ENCODE assay signal across 26 cellular contexts in the genomic region with DNA sequence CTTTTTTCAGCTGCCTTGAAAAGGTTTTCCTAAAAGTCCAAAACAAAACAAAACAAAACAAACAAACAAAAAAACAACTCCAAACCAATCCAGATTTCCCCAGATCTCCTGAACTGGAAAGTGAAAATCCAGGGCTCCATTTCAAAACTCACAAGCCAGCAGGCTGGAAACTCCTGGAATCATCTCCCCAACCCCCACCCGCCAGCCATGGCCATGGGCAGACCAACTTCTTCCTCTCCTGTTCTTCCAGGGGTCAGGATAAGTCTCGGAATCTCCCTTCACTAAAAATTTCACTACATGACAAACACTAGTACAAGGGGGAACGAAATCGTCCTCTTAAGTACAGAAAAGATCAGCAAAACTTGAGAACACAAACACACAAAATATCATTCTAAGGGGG. TPM values are rescaled to one million over a fixed set of nuclear protein-coding genes. Genes with fewer than 3 reads are reported as not detected.
A peak's percentile ranks its signal among the peaks of the same experiment; 100 is the strongest.
DNase-seq lines count a peak whose midpoint lies in the region; ATAC-seq and TF ChIP-seq lines count a peak whose summit lies in the region.
"Had no signal": no experiment of that assay in that cellular context is flagged by ENCODE, and none has a peak within 500 bp of the region (broad histone marks: within the 10 kb centered on the region; RNA-seq: fewer than 3 reads in every experiment).

No MANE protein-coding gene starts in this region.

- H3K79me2 ChIP-seq in H9 (ENCODE audit: insufficient read depth, low read length) (peaks cover 47% of the 10 kb centered on the region; the same call in 1 of the 2 replicates), hepatocyte (peaks cover 74% of the 10 kb centered on the region), smooth muscle cell (ENCODE audit: low read depth) (peaks cover 82% of the 10 kb centered on the region)

- no peak for TF ChIP-seq EP300 in gastroesophageal sphincter (IDR thresholded peaks at IDR 0.05)

- peaks cover 5% of the 10 kb centered on the region for H3K79me1 ChIP-seq in H9 (ENCODE audit: insufficient read depth, low read depth, low read length, poor library complexity, severe bottlenecking)

- peak overlapping the region; percentile 51 for H3K27ac ChIP-seq in H9 (ENCODE audit: insufficient read length, low read depth, low read length)
- 0 out of 2 replicates have a peak overlapping the region, but pooled peaks have one; percentile 71 for H3K27ac ChIP-seq in SK-N-MC
- peak overlapping the region; percentile 97 for H3K27ac ChIP-seq in hepatocyte
- peak overlapping the region; percentile 90 for H3K27ac ChIP-seq in smooth muscle cell (ENCODE audit: low read depth)
- H3K27ac ChIP-seq in gastroesophageal sphincter, result no peak overlapping the region

- H3K56ac ChIP-seq in H9 (ENCODE audit: insufficient read length, low read depth, low read length), result no peak overlapping the region

- H3K36me3 ChIP-seq in SK-N-MC (ENCODE audit: insufficient read depth, low read length) (no peaks in the 10 kb centered on the region), hepatocyte (replicated peaks; ENCODE audit: insufficient read depth, low read depth) (no peaks in the 10 kb centered on the region), smooth muscle cell (ENCODE audit: low read depth) (no peaks in the 10 kb centered on the region), gastroesophageal sphincter (no peaks in the 10 kb centered on the region)
- H3K36me3 ChIP-seq: gastrocnemius medialis, MG63, Peyer's patch, tibial nerve had no signal

- peaks cover 70 to 74% of the 10 kb centered on the region in 2 experiments for H3K4me1 Mint-ChIP-seq in H9

- no peak overlapping the region for H2BK20ac ChIP-seq in H9 (ENCODE audit: low read depth, low read length, poor library complexity, severe bottlenecking)

- H3T11ph ChIP-seq in H9 (ENCODE audit: low read length), result no peak overlapping the region

- no peak overlapping the region for H4K8ac ChIP-seq in H9 (replicated peaks; ENCODE audit: insufficient read length, low read depth, low read length)

- H3K27me3 Mint-ChIP-seq in H9 (ENCODE audit: low read depth), result no peaks in the 10 kb centered on the region
- H3K27me3 Mint-ChIP-seq: activated CD4-positive, alpha-beta T cell treated with anti-CD3 and anti-CD28 coated beads for 36 hours; activated CD8-positive, alpha-beta memory T cell treated with anti-CD3 and anti-CD28 coated beads, Interleukin-2, amount 10 ng/mL, durations not matched to agents 7 days and 5 days; activated naive CD8-positive, alpha-beta T cell treated with anti-CD3 and anti-CD28 coated beads, Interleukin-2, amount 10 ng/mL, durations not matched to agents 7 days and 5 days; activated T-helper 17 cell treated with anti-CD3 and anti-CD28 coated beads, Interleukin-2, amount 50 U/mL, for 72 hours; brain had no signal

- no peak overlapping the region for H3K4ac ChIP-seq in H9 (ENCODE audit: low read depth, low read length)

- H3K4me1 ChIP-seq in H9 (ENCODE audit: insufficient read depth, low read length), result peaks cover 36% of the 10 kb centered on the region; the same call in 1 of the 2 replicates
- H3K4me1 ChIP-seq in hepatocyte (ENCODE audit: insufficient read depth), result peaks cover 62% of the 10 kb centered on the region
- H3K4me1 ChIP-seq in smooth muscle cell (ENCODE audit: low read depth), result peaks cover 51% of the 10 kb centered on the region
- H3K4me1 ChIP-seq in gastroesophageal sphincter, result peaks cover 0 to 32% (median 0%) of the 10 kb centered on the region in 3 donors

- no peak overlapping the region for H2BK5ac ChIP-seq in H9 (ENCODE audit: insufficient read length, low read length)

- H3K36me3 Mint-ChIP-seq in H9 (ENCODE audit: insufficient read depth in 1 of 3, low read depth in 3 of 3), result no peaks in the 10 kb centered on the region
- H3K36me3 Mint-ChIP-seq: activated CD8-positive, alpha-beta memory T cell treated with anti-CD3 and anti-CD28 coated beads, Interleukin-2, amount 10 ng/mL, durations not matched to agents 7 days and 5 days; activated naive CD8-positive, alpha-beta T cell treated with anti-CD3 and anti-CD28 coated beads, Interleukin-2, amount 10 ng/mL, durations not matched to agents 7 days and 5 days; stimulated activated effector memory CD8-positive, alpha-beta T cell treated with anti-CD3 and anti-CD28 coated beads, Interleukin-12 subunit alpha, Interleukin-12 subunit beta, amount 100 ng/mL, for 72 hours had no signal

- H4K20me1 ChIP-seq in H9 (ENCODE audit: control insufficient read depth, insufficient read depth, insufficient read length) (no peaks in the 10 kb centered on the region), hepatocyte (ENCODE audit: insufficient read depth, poor library complexity, severe bottlenecking) (no peaks in the 10 kb centered on the region), smooth muscle cell (ENCODE audit: low read depth) (peaks cover 77% of the 10 kb centered on the region)

- H3K9me2 ChIP-seq in hepatocyte (replicated peaks; ENCODE audit: insufficient read depth), result no peaks in the 10 kb centered on the region

- peaks cover 19% of the 10 kb centered on the region for H3F3A ChIP-seq in smooth muscle cell (ENCODE audit: low read depth)

- TF ChIP-seq CTCF in H9 (conservative IDR thresholded peaks at IDR 0.05), result no peak
- no peak for TF ChIP-seq CTCF in hepatocyte (IDR thresholded peaks at IDR 0.05; ENCODE audit: poor library complexity)
- TF ChIP-seq CTCF in smooth muscle cell (IDR thresholded peaks at IDR 0.05; ENCODE audit: borderline replicate concordance, insufficient read depth, poor library complexity, severe bottlenecking), result no peak
- TF ChIP-seq CTCF in gastroesophageal sphincter (IDR thresholded peaks at IDR 0.05), result no peak

- H3K14ac ChIP-seq in H9 (ENCODE audit: insufficient read depth, low read length), result no peak overlapping the region

- H3K27me3 ChIP-seq in H9 (ENCODE audit: insufficient read depth, low read length), result no peaks in the 10 kb centered on the region
- H3K27me3 ChIP-seq in hepatocyte, result no peaks in the 10 kb centered on the region
- no peaks in the 10 kb centered on the region for H3K27me3 ChIP-seq in smooth muscle cell (ENCODE audit: low read depth)
- no peaks in the 10 kb centered on the region for H3K27me3 ChIP-seq in gastroesophageal sphincter
- H3K27me3 ChIP-seq: gastrocnemius medialis, MG63, Peyer's patch, tibial nerve had no signal

- no peak for TF ChIP-seq POLR2A in gastroesophageal sphincter (IDR thresholded peaks at IDR 0.05)

- no peak overlapping the region for H3K23ac ChIP-seq in H9 (ENCODE audit: insufficient read length, low read depth, low read length)

- H3K18ac ChIP-seq in H9 (ENCODE audit: insufficient read length, low read depth, low read length), result no peak overlapping the region

- H3K9ac ChIP-seq in H9 (ENCODE audit: extremely low read depth, insufficient read length, low read length) (no peak overlapping the region), SK-N-MC (ENCODE audit: insufficient read length) (no peak overlapping the region), smooth muscle cell (ENCODE audit: low read depth) (peak overlapping the region; percentile 60)

- H4K5ac ChIP-seq in H9 (ENCODE audit: insufficient read length, low read depth, low read length), result no peak overlapping the region

- DNase-seq in H9 (no peak), SK-N-MC (ENCODE audit: low read depth, low spot score) (no peak), hepatocyte (ENCODE audit: low spot score) (no peak), smooth muscle cell (lab: John Stamatoyannopoulos, UW; ENCODE audit: unreplicated experiment) (no peak), NCI-H748 (lab: John Stamatoyannopoulos, UW; ENCODE audit: unreplicated experiment) (no peak), DMS 273 (lab: John Stamatoyannopoulos, UW; ENCODE audit: unreplicated experiment) (no peak), dedifferentiated amniotic fluid mesenchymal stem cell (ENCODE audit: extremely low spot score) (no peak)
- DNase-seq: activated CD4-positive, alpha-beta T cell treated with anti-CD3 and anti-CD28 coated beads for 36 hours; activated naive CD8-positive, alpha-beta T cell treated with anti-CD3 and anti-CD28 coated beads, Interleukin-2, amount 10 ng/mL, durations not matched to agents 7 days and 5 days; AML-193; Calu3; dermis blood vessel endothelial cell; gastrocnemius medialis; MG63; NCI-H146; NCI-H2227 treated with DMSO at 0.1 percent for 48 hours; NCI-H82; nucleus accumbens; Peyer's patch had no signal

- no CpG with 5 or more reads among the region's 4 CpGs for WGBS in H9 (ENCODE audit: extremely low coverage, insufficient read length, low lambda C conversion rate)
- WGBS in hepatocyte (ENCODE audit: low lambda C conversion rate, missing lambda C conversion rate), result 90% methylated on average over 4 of the region's 4 CpGs
- WGBS in smooth muscle cell (ENCODE audit: low lambda C conversion rate), result 80% methylated on average over 4 of the region's 4 CpGs
- WGBS in gastroesophageal sphincter (ENCODE audit: low coverage in 1 of 2), 2 donors, result 91 to 94% methylated on average over 4 of the region's 4 CpGs

- ATAC-seq in gastroesophageal sphincter, result no peak
- ATAC-seq: activated CD4-positive, alpha-beta T cell treated with anti-CD3 and anti-CD28 coated beads for 36 hours; activated CD8-positive, alpha-beta memory T cell treated with anti-CD3 and anti-CD28 coated beads, Interleukin-2, amount 10 ng/mL, durations not matched to agents 7 days and 5 days; activated T-helper 17 cell treated with anti-CD3 and anti-CD28 coated beads, Interleukin-2, amount 50 U/mL, for 72 hours; gastrocnemius medialis; stimulated activated effector memory CD8-positive, alpha-beta T cell treated with anti-CD3 and anti-CD28 coated beads, Interleukin-12 subunit alpha, Interleukin-12 subunit beta, amount 100 ng/mL, for 72 hours had no signal

- H3K4me3 Mint-ChIP-seq in H9, result peak overlapping the region in 1 of 2 experiments; percentile 37; a peak in 2 of 5 replicates
- H3K4me3 Mint-ChIP-seq: activated CD4-positive, alpha-beta T cell treated with anti-CD3 and anti-CD28 coated beads for 36 hours; activated CD8-positive, alpha-beta memory T cell treated with anti-CD3 and anti-CD28 coated beads, Interleukin-2, amount 10 ng/mL, durations not matched to agents 7 days and 5 days; activated naive CD8-positive, alpha-beta T cell treated with anti-CD3 and anti-CD28 coated beads, Interleukin-2, amount 10 ng/mL, durations not matched to agents 7 days and 5 days; activated T-helper 17 cell treated with anti-CD3 and anti-CD28 coated beads, Interleukin-2, amount 50 U/mL, for 72 hours; stimulated activated effector memory CD8-positive, alpha-beta T cell treated with anti-CD3 and anti-CD28 coated beads, Interleukin-12 subunit alpha, Interleukin-12 subunit beta, amount 100 ng/mL, for 72 hours had no signal

- no peak overlapping the region for H2BK120ac ChIP-seq in H9 (ENCODE audit: low read depth, low read length, poor library complexity, severe bottlenecking)

- H2AK5ac ChIP-seq in H9 (ENCODE audit: insufficient read length, low read length), result no peak overlapping the region

- no peak overlapping the region for H2AFZ ChIP-seq in H9 (ENCODE audit: low read length)
- no peak overlapping the region for H2AFZ ChIP-seq in hepatocyte
- no peak overlapping the region for H2AFZ ChIP-seq in smooth muscle cell (ENCODE audit: low read depth)

- no peak overlapping the region for H2BK15ac ChIP-seq in H9 (ENCODE audit: low read depth, low read length)

- no peak overlapping the region for H3K4me2 ChIP-seq in H9 (ENCODE audit: insufficient read depth, insufficient read length, low read length)
- H3K4me2 ChIP-seq in hepatocyte, result peak overlapping the region; percentile 71
- peak overlapping the region; percentile 86 for H3K4me2 ChIP-seq in smooth muscle cell

- H3K9me3 ChIP-seq in H9 (ENCODE audit: control insufficient read depth, low read depth, low read length), result no peaks in the 10 kb centered on the region
- H3K9me3 ChIP-seq in SK-N-MC (ENCODE audit: low read depth, low read length), result no peaks in the 10 kb centered on the region
- no peaks in the 10 kb centered on the region for H3K9me3 ChIP-seq in hepatocyte (ENCODE audit: low read depth)
- H3K9me3 ChIP-seq in smooth muscle cell (replicated peaks; ENCODE audit: low read depth), result no peaks in the 10 kb centered on the region
- no peaks in the 10 kb centered on the region for H3K9me3 ChIP-seq in gastroesophageal sphincter
- H3K9me3 ChIP-seq: gastrocnemius medialis, MG63, mucosa of descending colon, Peyer's patch, tibial nerve had no signal

- no peak overlapping the region for H4K91ac ChIP-seq in H9 (ENCODE audit: insufficient read length, low read depth, low read length)

- no peaks in the 10 kb centered on the region; a peak in 1 of 5 replicates for H3K9me3 Mint-ChIP-seq in H9
- H3K9me3 Mint-ChIP-seq: activated naive CD8-positive, alpha-beta T cell treated with anti-CD3 and anti-CD28 coated beads, Interleukin-2, amount 10 ng/mL, durations not matched to agents 7 days and 5 days; activated T-helper 17 cell treated with anti-CD3 and anti-CD28 coated beads, Interleukin-2, amount 50 U/mL, for 72 hours; stimulated activated effector memory CD8-positive, alpha-beta T cell treated with anti-CD3 and anti-CD28 coated beads, Interleukin-12 subunit alpha, Interleukin-12 subunit beta, amount 100 ng/mL, for 72 hours had no signal

- H3K23me2 ChIP-seq in H9 (ENCODE audit: insufficient read length, low read depth, low read length, poor library complexity, severe bottlenecking), result peaks cover 3% of the 10 kb centered on the region

- H3K4me3 ChIP-seq in SK-N-MC (no peak overlapping the region), hepatocyte (no peak overlapping the region), smooth muscle cell (no peak overlapping the region), gastroesophageal sphincter (no peak overlapping the region)
- H3K4me3 ChIP-seq: gastrocnemius medialis, MG63, mucosa of descending colon, tibial nerve had no signal

- H3K27ac Mint-ChIP-seq in H9, result peak overlapping the region in 2 of 3 experiments; percentile 19 to 85; a peak in 3 of 7 replicates
- H3K27ac Mint-ChIP-seq: activated CD4-positive, alpha-beta T cell treated with anti-CD3 and anti-CD28 coated beads for 36 hours; activated CD8-positive, alpha-beta memory T cell treated with anti-CD3 and anti-CD28 coated beads, Interleukin-2, amount 10 ng/mL, durations not matched to agents 7 days and 5 days; activated naive CD8-positive, alpha-beta T cell treated with anti-CD3 and anti-CD28 coated beads, Interleukin-2, amount 10 ng/mL, durations not matched to agents 7 days and 5 days; activated T-helper 17 cell treated with anti-CD3 and anti-CD28 coated beads, Interleukin-2, amount 50 U/mL, for 72 hours; stimulated activated effector memory CD8-positive, alpha-beta T cell treated with anti-CD3 and anti-CD28 coated beads, Interleukin-12 subunit alpha, Interleukin-12 subunit beta, amount 100 ng/mL, for 72 hours had no signal

- no peak overlapping the region for H2BK12ac ChIP-seq in H9 (ENCODE audit: insufficient read length, low read depth, low read length)

RNA-seq across cellular contexts. Expression of a gene that starts 40.4 kb away (rescaled TPM):
- total RNA-seq in H9 (2021) (60.2 and 63.1 TPM in 2 replicates), hepatocyte (28.4 and 54.8 TPM in 2 replicates), smooth muscle cell (20.3 and 32.9 TPM in 2 replicates), gastroesophageal sphincter (10 to 100 TPM; 22.5 to 63.2 (median 35.1) TPM)
- polyA plus RNA-seq in hepatocyte (34.8 and 40.2 TPM in 2 replicates), smooth muscle cell (34.7 and 41.2 TPM in 2 replicates)

Comparison
In these comparisons a context has a peak if more than half of its experiments do, and no peak if none do; other contexts are left out.
1. H3K27ac ChIP-seq: peak in H9 (single experiment), SK-N-MC (single experiment), hepatocyte (single experiment) and smooth muscle cell (single experiment); none in gastroesophageal sphincter (0 of 4).